26 cellular contexts compared by ENCODE assay signal in genomic region chr2:55732854-55733253, GRCh38. TPM values are rescaled to one million over a fixed set of nuclear protein-coding genes. Genes with fewer than 3 reads are reported as not detected.
DNase-seq lines count a peak whose midpoint lies in the region; ATAC-seq and TF ChIP-seq lines count a peak whose summit lies in the region.
"Had no signal": no experiment of that assay in that cellular context is flagged by ENCODE, and none has a peak within 500 bp of the region (broad histone marks: within the 10 kb centered on the region; RNA-seq: fewer than 3 reads in every experiment).

No MANE protein-coding gene starts in this region.

- H3K27me3 ChIP-seq in AG04450 (ENCODE audit: control insufficient read depth, insufficient read depth, low read length) = no peaks in the 10 kb centered on the region
- H3K27me3 ChIP-seq: heart left ventricle had no signal

- H3K4me1 Mint-ChIP-seq in mesothelial cell of epicardium = peaks cover 5% of the 10 kb centered on the region
- H3K4me1 Mint-ChIP-seq: B cell; CD8-positive, alpha-beta memory T cell; central memory CD8-positive, alpha-beta T cell; T-cell had no signal

- H3K4me3 Mint-ChIP-seq in mesothelial cell of epicardium = no peak overlapping the region
- H3K4me3 Mint-ChIP-seq: activated CD8-positive, alpha-beta T cell treated with anti-CD3 and anti-CD28 coated beads, Interleukin-2, amount 10 ng/mL, durations not matched to agents 7 days and 5 days; activated naive CD8-positive, alpha-beta T cell; B cell; CD8-positive, alpha-beta memory T cell; central memory CD8-positive, alpha-beta T cell; T-cell had no signal

- H3K4me3 ChIP-seq in AG04450 (ENCODE audit: low read depth, low read length) = no peak overlapping the region
- peak overlapping the region; percentile 18; the same call in 1 of the 2 replicates for H3K4me3 ChIP-seq in WI38 (ENCODE audit: low read depth, low read length)
- H3K4me3 ChIP-seq in fibroblast of villous mesenchyme (ENCODE audit: low read depth, low read length) = no peak overlapping the region
- H3K4me3 ChIP-seq: HAP-1, heart left ventricle, prostate gland, thoracic aorta had no signal

- H3K27me3 Mint-ChIP-seq in mesothelial cell of epicardium (ENCODE audit: low read depth) = no peaks in the 10 kb centered on the region
- H3K27me3 Mint-ChIP-seq: B cell had no signal

- TF ChIP-seq CTCF in AG04450 (IDR thresholded peaks at IDR 0.05; ENCODE audit: low read depth, low read length) (no peak), WI38 (IDR thresholded peaks at IDR 0.05; ENCODE audit: low read depth, low read length) (no peak), fibroblast of villous mesenchyme (IDR thresholded peaks at IDR 0.05; ENCODE audit: insufficient read depth, low read depth, low read length) (no peak), mesothelial cell of epicardium (IDR thresholded peaks at IDR 0.05; ENCODE audit: unreplicated experiment) (no peak), GM10266 (IDR thresholded peaks at IDR 0.05; ENCODE audit: control insufficient read depth, insufficient read depth, low read depth, missing control alignments) (no peak)

- peak overlapping the region; percentile 34 for H3K27ac ChIP-seq in AG04450 (ENCODE audit: low read depth, low read length)
- H3K27ac ChIP-seq: prostate gland, thoracic aorta had no signal

- DNase-seq in AG04450 (ENCODE audit: low read depth, low spot score) = no peak
- DNase-seq in fibroblast of villous mesenchyme (ENCODE audit: low read depth) = peak; percentile 18
- no peak for DNase-seq in sciatic nerve (ENCODE audit: low spot score)
- no peak for DNase-seq in NCI-H69 (lab: John Stamatoyannopoulos, UW)
- DNase-seq in mesothelial cell of epicardium (ENCODE audit: low spot score in 2 of 2, unreplicated experiment in 2 of 2) = no peak
- DNase-seq in GM10266 (ENCODE audit: extremely low spot score) = no peak
- DNase-seq: activated CD4-positive, CD25-positive, alpha-beta regulatory T cell treated with anti-CD3 and anti-CD28 coated beads, Interleukin-2, amount 50 U/mL, for 72 hours; activated CD8-positive, alpha-beta T cell treated with anti-CD3 and anti-CD28 coated beads, Interleukin-2, amount 10 ng/mL, durations not matched to agents 7 days and 5 days; CD8-positive, alpha-beta memory T cell; dermis blood vessel endothelial cell; DMS153; heart left ventricle; NCI-H1105 treated with DMSO at 0.1 percent for 48 hours; NCI-H2029; NCI-H2227 treated with DMSO at 0.1 percent for 48 hours; stimulated activated naive CD4-positive, alpha-beta T cell treated with Interleukin-2 at 50 U/mL for 16 hours; T-cell had no signal

- intact Hi-C loops in sciatic nerve (cut with DNase I) = no loop called here

- CTCF ChIA-PET in AG04450 (lab: Charles Lee) = interaction anchor here (0.7 to 3.3 kb wide), 6 partner anchors 12 to 397 kb away, joined by 3 to 29 read pairs (median 6); no protein-coding TSS in a partner anchor

- POLR2A ChIA-PET in AG04450 (lab: Yijun Ruan, JAX) = interaction anchor here (0.5 kb wide), 1 partner anchor 28 kb away, joined by 3 read pairs; no protein-coding TSS in a partner anchor

- ATAC-seq in sciatic nerve (peak; percentile 89), GM18502 (IDR thresholded peaks at IDR 0.05; ENCODE audit: poor library complexity, unreplicated experiment) (no peak)
- ATAC-seq: activated CD8-positive, alpha-beta T cell treated with anti-CD3 and anti-CD28 coated beads, Interleukin-2, amount 10 ng/mL, durations not matched to agents 7 days and 5 days; T-cell had no signal

- no peak overlapping the region for H3K27ac Mint-ChIP-seq in mesothelial cell of epicardium
- H3K27ac Mint-ChIP-seq: activated CD8-positive, alpha-beta T cell treated with anti-CD3 and anti-CD28 coated beads, Interleukin-2, amount 10 ng/mL, durations not matched to agents 7 days and 5 days; activated naive CD8-positive, alpha-beta T cell; activated T-helper 2 cell treated with anti-CD3 and anti-CD28 coated beads, Interferon-gamma antibody, Interleukin-2, Interleukin-4, amounts not matched to agents 10 μg/mL and 5 μg/mL and 100 μg/mL, durations not matched to agents 14 hours and 24 hours and 36 hours; B cell; CD8-positive, alpha-beta memory T cell; T-cell had no signal

- no peaks in the 10 kb centered on the region for H3K9me3 Mint-ChIP-seq in mesothelial cell of epicardium
- H3K9me3 Mint-ChIP-seq: activated T-helper 2 cell treated with anti-CD3 and anti-CD28 coated beads, Interferon-gamma antibody, Interleukin-2, Interleukin-4, amounts not matched to agents 10 μg/mL and 5 μg/mL and 100 μg/mL, durations not matched to agents 14 hours and 24 hours and 36 hours; central memory CD8-positive, alpha-beta T cell; T-cell had no signal

- H3K9me3 ChIP-seq in AG04450 (ENCODE audit: control insufficient read depth, insufficient read depth, low read length) = no peaks in the 10 kb centered on the region
- H3K9me3 ChIP-seq: HAP-1, heart left ventricle, prostate gland, thoracic aorta had no signal

- no peaks in the 10 kb centered on the region for H3K36me3 Mint-ChIP-seq in mesothelial cell of epicardium
- H3K36me3 Mint-ChIP-seq: activated naive CD8-positive, alpha-beta T cell; CD8-positive, alpha-beta memory T cell; T-cell had no signal

RNA-seq across cellular contexts. Expression of gene PNPT1, which starts 39.2 kb away (rescaled TPM):
- 11.5 and 15.9 TPM in 2 replicates for polyA plus RNA-seq in AG04450 (2011; rRNA removed)
- polyA minus RNA-seq in AG04450 (2011; rRNA and poly(A)+ RNA removed) = 4.6 and 7.2 TPM in 2 replicates
- 19.6 and 32.0 TPM in 2 replicates for total RNA-seq in fibroblast of villous mesenchyme
- total RNA-seq in sciatic nerve = 21.9 TPM
- 21.9 to 28.3 TPM (median 26.5 TPM) in 3 replicates for total RNA-seq in mesothelial cell of epicardium
